Comparison of ENCODE assay signal across 11 cellular contexts in the genomic region with DNA sequence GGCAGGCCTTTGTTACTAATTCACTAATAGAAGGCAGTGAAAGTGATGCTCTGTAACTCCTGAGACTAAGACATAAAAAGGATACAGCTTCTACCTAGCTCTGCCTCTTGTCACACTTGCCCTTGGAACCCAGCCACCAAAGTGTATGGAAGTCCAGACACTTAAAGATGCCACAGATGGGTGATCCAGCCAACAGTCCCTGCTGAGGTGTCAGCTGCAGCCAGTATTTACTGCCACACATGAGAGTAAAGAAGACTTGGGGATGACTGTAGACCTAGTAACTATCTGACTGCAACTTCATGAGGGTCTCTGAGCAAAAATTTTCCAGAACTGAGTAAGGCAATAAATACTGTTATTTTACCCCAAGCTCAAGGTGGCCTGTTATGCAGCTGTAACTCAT. TPM values are rescaled to one million over a fixed set of nuclear protein-coding genes. Genes with fewer than 3 reads are reported as not detected.
DNase-seq lines count a peak whose midpoint lies in the region; ATAC-seq and TF ChIP-seq lines count a peak whose summit lies in the region.
"Had no signal": no experiment of that assay in that cellular context is flagged by ENCODE, and none has a peak within 500 bp of the region (broad histone marks: within the 10 kb centered on the region; RNA-seq: fewer than 3 reads in every experiment).

No MANE protein-coding gene starts in this region.

- peak overlapping the region; percentile 92 for H3K27ac Mint-ChIP-seq in central memory CD8-positive, alpha-beta T cell (ENCODE audit: low read depth)
- H3K27ac Mint-ChIP-seq in glutamatergic neuron (ENCODE audit: unreplicated experiment): no peak overlapping the region

- peaks cover 60% of the 10 kb centered on the region for H3K4me1 Mint-ChIP-seq in central memory CD8-positive, alpha-beta T cell
- H3K4me1 Mint-ChIP-seq in glutamatergic neuron (ENCODE audit: low read depth, unreplicated experiment): peaks cover 22% of the 10 kb centered on the region

- peak overlapping the region; percentile 70 for H3K4me3 Mint-ChIP-seq in central memory CD8-positive, alpha-beta T cell
- no peak overlapping the region for H3K4me3 Mint-ChIP-seq in glutamatergic neuron (ENCODE audit: unreplicated experiment)

- TF ChIP-seq CTCF in left ventricle myocardium inferior (IDR thresholded peaks at IDR 0.05; ENCODE audit: borderline replicate concordance) (no peak), right atrium auricular region (IDR thresholded peaks at IDR 0.05) (no peak), glutamatergic neuron (IDR thresholded peaks at IDR 0.05; ENCODE audit: partially characterized antibody, unreplicated experiment) (no peak), ascending aorta (IDR thresholded peaks at IDR 0.05) (no peak)

- H3K9me3 Mint-ChIP-seq in central memory CD8-positive, alpha-beta T cell: no peaks in the 10 kb centered on the region
- H3K9me3 Mint-ChIP-seq in glutamatergic neuron (ENCODE audit: unreplicated experiment): no peaks in the 10 kb centered on the region

- H3K27me3 ChIP-seq in left ventricle myocardium inferior (ENCODE audit: low read depth) (no peaks in the 10 kb centered on the region), right atrium auricular region (no peaks in the 10 kb centered on the region), ascending aorta (no peaks in the 10 kb centered on the region)
- H3K27me3 ChIP-seq: BE2C had no signal

- H3K4me1 ChIP-seq in left ventricle myocardium inferior: peaks cover 100% of the 10 kb centered on the region
- peaks cover 0 to 64% of the 10 kb centered on the region in 2 donors for H3K4me1 ChIP-seq in right atrium auricular region
- peaks cover 0 to 20% of the 10 kb centered on the region in 2 donors for H3K4me1 ChIP-seq in ascending aorta
- H3K4me1 ChIP-seq: BE2C had no signal

- no peaks in the 10 kb centered on the region for H3K36me3 ChIP-seq in left ventricle myocardium inferior
- H3K36me3 ChIP-seq in right atrium auricular region: peaks cover 4% of the 10 kb centered on the region
- peaks cover 4 to 5% of the 10 kb centered on the region in 2 donors for H3K36me3 ChIP-seq in ascending aorta

- no peaks in the 10 kb centered on the region for H3K9me3 ChIP-seq in left ventricle myocardium inferior (replicated peaks)
- no peaks in the 10 kb centered on the region for H3K9me3 ChIP-seq in right atrium auricular region
- H3K9me3 ChIP-seq in ascending aorta: no peaks in the 10 kb centered on the region
- H3K9me3 ChIP-seq: BE2C had no signal

- no peaks in the 10 kb centered on the region for H3K27me3 Mint-ChIP-seq in central memory CD8-positive, alpha-beta T cell
- H3K27me3 Mint-ChIP-seq in glutamatergic neuron (ENCODE audit: unreplicated experiment): peaks cover 2% of the 10 kb centered on the region

- H3K4me3 ChIP-seq in left ventricle myocardium inferior (no peak overlapping the region), right atrium auricular region (no peak overlapping the region), ascending aorta (no peak overlapping the region)

- DNase-seq in left ventricle myocardium inferior (no peak), right atrium auricular region (ENCODE audit: low spot score) (no peak), NCI-H69 (lab: John Stamatoyannopoulos, UW) (peak; percentile 17), posterior vena cava (ENCODE audit: low spot score) (no peak), NCI-H1092 treated with DMSO at 0.1 percent for 48 hours (lab: John Stamatoyannopoulos, UW) (no peak), glutamatergic neuron (no peak), ascending aorta (ENCODE audit: low spot score in 2 of 2) (no peak)
- DNase-seq in central memory CD8-positive, alpha-beta T cell (ENCODE audit: low spot score in 2 of 2): no peak
- DNase-seq: BE2C; cerebellar nuclear complex; NK-92 treated with Interleukin-12 subunit alpha and Interleukin-12 subunit beta, amount 100 ng/mL, for 24 hours had no signal

- intact Hi-C loops in left ventricle myocardium inferior (cut with micrococcal nuclease) (no loop called here), posterior vena cava (cut with DNase I) (no loop called here), ascending aorta (cut with DNase I) (no loop called here)

- ATAC-seq in central memory CD8-positive, alpha-beta T cell (replicated peaks; ENCODE audit: extremely low read depth, poor library complexity, severe bottlenecking): no peak

- H3K27ac ChIP-seq in left ventricle myocardium inferior (replicated peaks) (peak overlapping the region; percentile 74), right atrium auricular region (no peak overlapping the region), ascending aorta (peak overlapping the region in 1 of 2 donors; percentile 57)

- H3K36me3 Mint-ChIP-seq in central memory CD8-positive, alpha-beta T cell (ENCODE audit: insufficient read depth): peaks cover 5% of the 10 kb centered on the region
- no peaks in the 10 kb centered on the region for H3K36me3 Mint-ChIP-seq in glutamatergic neuron (ENCODE audit: unreplicated experiment)

RNA-seq across cellular contexts. Expression of a gene that starts 8.8 kb away (rescaled TPM):
- total RNA-seq in left ventricle myocardium inferior (288 TPM), right atrium auricular region (100 to 1,000 TPM; 104 to 177 TPM), posterior vena cava (10 to 100 TPM; 67.6 to 73.7 TPM), glutamatergic neuron (ENCODE audit: unreplicated experiment) (124 TPM), ascending aorta (97.1 TPM)

RNA-seq across cellular contexts. Expression of a gene that starts 12.8 kb away (rescaled TPM):
- total RNA-seq in left ventricle myocardium inferior: 111 TPM
- total RNA-seq in right atrium auricular region: 10 to 100 TPM; 36.0 to 53.5 TPM
- 10 to 100 TPM; 30.8 to 39.4 TPM for total RNA-seq in posterior vena cava
- 32.3 TPM for total RNA-seq in glutamatergic neuron (ENCODE audit: unreplicated experiment)
- total RNA-seq in ascending aorta: 4.7 TPM
